ENCODE assay signal across 8 cellular contexts in genomic region chr1:100949515-100950158, GRCh38. TPM values are rescaled to one million over a fixed set of nuclear protein-coding genes. Genes with fewer than 3 reads are reported as not detected.
A peak's percentile ranks its signal among the peaks of the same experiment; 100 is the strongest.
DNase-seq lines count a peak whose midpoint lies in the region; ATAC-seq lines count a peak whose summit lies in the region.
"Not testable (repeated sequence)": the region's sequence is repeated elsewhere in the genome, so short reads cannot be mapped to it uniquely, and the experiment has no call there.

No MANE protein-coding gene starts in this region.

- peaks cover 54 to 84% of the 10 kb centered on the region in 2 donors for H3K36me3 Mint-ChIP-seq in activated T-cell treated with anti-CD3 and anti-CD28 coated beads, Interleukin-2, amount 50 U/mL, for 72 hours (ENCODE audit: insufficient read depth in 2 of 2)

- 63% methylated on average over 9 of the region's 9 CpGs for WGBS in thymus

- ATAC-seq in GM18867 (IDR thresholded peaks at IDR 0.05; ENCODE audit: unreplicated experiment) (peak; percentile 84), HG02623 (IDR thresholded peaks at IDR 0.05; ENCODE audit: unreplicated experiment) (peak; percentile 86)
- ATAC-seq in activated T-cell treated with anti-CD3 and anti-CD28 coated beads, Interleukin-2, amount 50 U/mL, for 72 hours (replicated peaks in 1 of 2), result peak; percentile 75 to 84

- H3K27ac Mint-ChIP-seq in activated T-cell treated with anti-CD3 and anti-CD28 coated beads, Interleukin-2, amount 50 U/mL, for 72 hours, result peak overlapping the region; percentile 43

- H3K4me1 Mint-ChIP-seq in activated T-cell treated with anti-CD3 and anti-CD28 coated beads, Interleukin-2, amount 50 U/mL, for 72 hours (ENCODE audit: low read depth), result peaks cover 57% of the 10 kb centered on the region

- not testable (repeated sequence) for H3K27me3 Mint-ChIP-seq in activated T-cell treated with anti-CD3 and anti-CD28 coated beads, Interleukin-2, amount 50 U/mL, for 72 hours (ENCODE audit: low read depth)

- H3K27me3 ChIP-seq in thymus (ENCODE audit: control insufficient read depth, insufficient read depth), result not testable (repeated sequence)

- H3K9me3 Mint-ChIP-seq in activated T-cell treated with anti-CD3 and anti-CD28 coated beads, Interleukin-2, amount 50 U/mL, for 72 hours, result peaks cover 25 to 31% of the 10 kb centered on the region in 2 donors

- DNase-seq in Jurkat, Clone E6-1 (ENCODE audit: low read depth, low spot score), result peak; percentile 89
- DNase-seq in RPMI8226 (peak; percentile 23), epithelial cell of prostate (ENCODE audit: low read depth, low spot score) (peak; percentile 56), mucosa of gallbladder (ENCODE audit: low spot score) (peak; percentile 88)
- peak; percentile 72 to 75 for DNase-seq in activated T-cell treated with anti-CD3 and anti-CD28 coated beads, Interleukin-2, amount 50 U/mL, for 72 hours

- not testable (repeated sequence) for H3K9me3 ChIP-seq in thymus (ENCODE audit: control insufficient read depth)

- peak overlapping the region; percentile 21; the same call in 1 of the 2 replicates for H3K4me3 ChIP-seq in Jurkat, Clone E6-1 (ENCODE audit: low read length)
- H3K4me3 ChIP-seq in thymus (ENCODE audit: low read length), result not testable (repeated sequence)

- H3K27ac ChIP-seq in epithelial cell of prostate (peak overlapping the region; percentile 53), thymus (ENCODE audit: low read depth) (peak overlapping the region; percentile 77)

- not testable (repeated sequence) for H3K4me1 ChIP-seq in thymus (ENCODE audit: control insufficient read depth, insufficient read depth, low read length)

- not testable (repeated sequence) for H3K36me3 ChIP-seq in thymus (ENCODE audit: control insufficient read depth, insufficient read depth)

- H3K4me3 Mint-ChIP-seq in activated T-cell treated with anti-CD3 and anti-CD28 coated beads, Interleukin-2, amount 50 U/mL, for 72 hours, result peak overlapping the region; percentile 58 to 64

RNA-seq across cellular contexts. Expression of gene SLC30A7, which starts 53.7 kb away (rescaled TPM):
- 3.0 TPM for polyA plus RNA-seq in Jurkat, Clone E6-1 (2012; ENCODE audit: insufficient read depth, insufficient read length)
- 10 to 100 TPM; 39.3 to 48.7 TPM for total RNA-seq in activated T-cell treated with anti-CD3 and anti-CD28 coated beads, Interleukin-2, amount 50 U/mL, for 72 hours
- total RNA-seq in mucosa of gallbladder, result 35.0 TPM
- 9.8 TPM for polyA plus RNA-seq in thymus

RNA-seq across cellular contexts. Expression of gene EXTL2, which starts 55.0 kb away (rescaled TPM):
- 12.5 TPM for polyA plus RNA-seq in Jurkat, Clone E6-1 (2012; ENCODE audit: insufficient read depth, insufficient read length)
- total RNA-seq in activated T-cell treated with anti-CD3 and anti-CD28 coated beads, Interleukin-2, amount 50 U/mL, for 72 hours, result 1 to 10 TPM; 4.0 to 4.9 TPM
- total RNA-seq in mucosa of gallbladder, result 12.8 TPM
- polyA plus RNA-seq in thymus, result 12.1 TPM

Comparison
In these comparisons a context has a peak if more than half of its experiments do, and no peak if none do; other contexts are left out.
1. DNase-seq: peak in every context shown above with its lines; median percentile 89 in Jurkat, Clone E6-1; 88 in mucosa of gallbladder; 74 in activated T-cell treated with anti-CD3 and anti-CD28 coated beads, Interleukin-2, amount 50 U/mL, for 72 hours; 56 in epithelial cell of prostate; 23 in RPMI8226.